In genomic region chr1:147600119-147601111, GRCh38 we compare ENCODE assay signal across 8 cellular contexts. TPM values are rescaled to one million over a fixed set of nuclear protein-coding genes. Genes with fewer than 3 reads are reported as not detected.
DNase-seq lines count a peak whose midpoint lies in the region; ATAC-seq, FAIRE-seq and TF ChIP-seq lines count a peak whose summit lies in the region.

No MANE protein-coding gene starts in this region.

- H3K27ac ChIP-seq in C4-2B (peak overlapping the region; percentile 92), muscle layer of duodenum (ENCODE audit: low read length) (peak overlapping the region; percentile 48)

- peak overlapping the region; percentile 67 to 75 for H3K4me3 ChIP-seq in muscle layer of duodenum (ENCODE audit: low read depth in 1 of 2, low read length in 2 of 2)

- peak; percentile 57 for FAIRE-seq in RCC 7860 (lab: Jason Lieb, UNC)

- peak; percentile 47 for TF ChIP-seq CTCF in C4-2B (conservative IDR thresholded peaks at IDR 0.05)

- ATAC-seq in GM19438 (IDR thresholded peaks at IDR 0.05; ENCODE audit: low read depth, unreplicated experiment): peak; percentile 2
- no peak for ATAC-seq in GM21723 (IDR thresholded peaks at IDR 0.05; ENCODE audit: unreplicated experiment)

- DNase-seq in RCC 7860 (ENCODE audit: low spot score) (peak; percentile 63), dermis blood vessel endothelial cell (peak; percentile 18), cerebellum (ENCODE audit: low spot score) (no peak), NOMO-1 (lab: John Stamatoyannopoulos, UW; ENCODE audit: unreplicated experiment in 2 of 2) (no peak)

- peaks cover 7 to 11% of the 10 kb centered on the region in 2 donors for H3K4me1 ChIP-seq in muscle layer of duodenum (ENCODE audit: control insufficient read depth in 1 of 2, insufficient read depth in 2 of 2, low read length in 2 of 2)

- peaks cover 0 to 4% of the 10 kb centered on the region in 2 donors for H3K36me3 ChIP-seq in muscle layer of duodenum (ENCODE audit: control insufficient read depth in 1 of 2, insufficient read depth in 2 of 2, low read length in 2 of 2)

- H3K9me3 ChIP-seq in muscle layer of duodenum (ENCODE audit: control insufficient read depth in 1 of 2, low read length in 2 of 2): no peaks in the 10 kb centered on the region

- no peaks in the 10 kb centered on the region for H3K27me3 ChIP-seq in muscle layer of duodenum (ENCODE audit: low read depth, low read length)

RNA-seq across cellular contexts. Expression of gene BCL9, which starts 59.1 kb away (rescaled TPM):
- total RNA-seq in dermis blood vessel endothelial cell (2.9 and 3.9 TPM in 2 replicates), cerebellum (13.2 TPM)

Comparison
In these comparisons a context has a peak if more than half of its experiments do, and no peak if none do; other contexts are left out.
1. DNase-seq: peak in RCC 7860 (single experiment) and dermis blood vessel endothelial cell (single experiment); none in cerebellum (single experiment) and NOMO-1 (0 of 2).